1 cellular context compared by ENCODE assay signal in genomic region chr22:24550028-24550901, GRCh38.
TF ChIP-seq lines count a peak whose summit lies in the region.

No MANE protein-coding gene starts in this region.

TF ChIP-seq in HepG2, 621 proteins besides CTCF, POLR2A, EP300 and RAD21 (continued from another document and continues in another):
- TF ChIP-seq ZNF607 (CRISPR knock-in tag; IDR thresholded peaks at IDR 0.05; ENCODE audit: borderline replicate concordance) = peak; percentile 14; the same call in 1 of the 2 replicates
- no peak; the same call in 1 of the 2 replicates for TF ChIP-seq ZFP41 (CRISPR knock-in tag; IDR thresholded peaks at IDR 0.05; ENCODE audit: borderline replicate concordance)
- no peak for TF ChIP-seq SMARCE1 (IDR thresholded peaks at IDR 0.05; ENCODE audit: borderline replicate concordance)
- 0 out of 2 replicates have a peak, but pooled peaks have one; percentile 7 for TF ChIP-seq ZNF326 (CRISPR knock-in tag; IDR thresholded peaks at IDR 0.05; ENCODE audit: borderline replicate concordance)
- TF ChIP-seq, protein P1, sequence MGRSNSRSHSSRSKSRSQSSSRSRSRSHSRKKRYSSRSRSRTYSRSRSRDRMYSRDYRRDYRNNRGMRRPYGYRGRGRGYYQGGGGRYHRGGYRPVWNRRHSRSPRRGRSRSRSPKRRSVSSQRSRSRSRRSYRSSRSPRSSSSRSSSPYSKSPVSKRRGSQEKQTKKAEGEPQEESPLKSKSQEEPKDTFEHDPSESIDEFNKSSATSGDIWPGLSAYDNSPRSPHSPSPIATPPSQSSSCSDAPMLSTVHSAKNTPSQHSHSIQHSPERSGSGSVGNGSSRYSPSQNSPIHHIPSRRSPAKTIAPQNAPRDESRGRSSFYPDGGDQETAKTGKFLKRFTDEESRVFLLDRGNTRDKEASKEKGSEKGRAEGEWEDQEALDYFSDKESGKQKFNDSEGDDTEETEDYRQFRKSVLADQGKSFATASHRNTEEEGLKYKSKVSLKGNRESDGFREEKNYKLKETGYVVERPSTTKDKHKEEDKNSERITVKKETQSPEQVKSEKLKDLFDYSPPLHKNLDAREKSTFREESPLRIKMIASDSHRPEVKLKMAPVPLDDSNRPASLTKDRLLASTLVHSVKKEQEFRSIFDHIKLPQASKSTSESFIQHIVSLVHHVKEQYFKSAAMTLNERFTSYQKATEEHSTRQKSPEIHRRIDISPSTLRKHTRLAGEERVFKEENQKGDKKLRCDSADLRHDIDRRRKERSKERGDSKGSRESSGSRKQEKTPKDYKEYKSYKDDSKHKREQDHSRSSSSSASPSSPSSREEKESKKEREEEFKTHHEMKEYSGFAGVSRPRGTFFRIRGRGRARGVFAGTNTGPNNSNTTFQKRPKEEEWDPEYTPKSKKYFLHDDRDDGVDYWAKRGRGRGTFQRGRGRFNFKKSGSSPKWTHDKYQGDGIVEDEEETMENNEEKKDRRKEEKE (IDR thresholded peaks at IDR 0.05) = no peak
- no peak for TF ChIP-seq KLF13 (CRISPR knock-in tag; IDR thresholded peaks at IDR 0.05)
- TF ChIP-seq ZNF616 (CRISPR knock-in tag; IDR thresholded peaks at IDR 0.05; ENCODE audit: low read depth) = no peak
- TF ChIP-seq SALL1 (CRISPR knock-in tag; IDR thresholded peaks at IDR 0.05) = peak; percentile 94
- TF ChIP-seq FOXJ3 (CRISPR knock-in tag; IDR thresholded peaks at IDR 0.05; ENCODE audit: borderline replicate concordance) = peak; percentile 59; the same call in 1 of the 2 replicates
- TF ChIP-seq ZNF629 (CRISPR knock-in tag; conservative IDR thresholded peaks at IDR 0.05) = peak; percentile 97
- TF ChIP-seq, protein P2, sequence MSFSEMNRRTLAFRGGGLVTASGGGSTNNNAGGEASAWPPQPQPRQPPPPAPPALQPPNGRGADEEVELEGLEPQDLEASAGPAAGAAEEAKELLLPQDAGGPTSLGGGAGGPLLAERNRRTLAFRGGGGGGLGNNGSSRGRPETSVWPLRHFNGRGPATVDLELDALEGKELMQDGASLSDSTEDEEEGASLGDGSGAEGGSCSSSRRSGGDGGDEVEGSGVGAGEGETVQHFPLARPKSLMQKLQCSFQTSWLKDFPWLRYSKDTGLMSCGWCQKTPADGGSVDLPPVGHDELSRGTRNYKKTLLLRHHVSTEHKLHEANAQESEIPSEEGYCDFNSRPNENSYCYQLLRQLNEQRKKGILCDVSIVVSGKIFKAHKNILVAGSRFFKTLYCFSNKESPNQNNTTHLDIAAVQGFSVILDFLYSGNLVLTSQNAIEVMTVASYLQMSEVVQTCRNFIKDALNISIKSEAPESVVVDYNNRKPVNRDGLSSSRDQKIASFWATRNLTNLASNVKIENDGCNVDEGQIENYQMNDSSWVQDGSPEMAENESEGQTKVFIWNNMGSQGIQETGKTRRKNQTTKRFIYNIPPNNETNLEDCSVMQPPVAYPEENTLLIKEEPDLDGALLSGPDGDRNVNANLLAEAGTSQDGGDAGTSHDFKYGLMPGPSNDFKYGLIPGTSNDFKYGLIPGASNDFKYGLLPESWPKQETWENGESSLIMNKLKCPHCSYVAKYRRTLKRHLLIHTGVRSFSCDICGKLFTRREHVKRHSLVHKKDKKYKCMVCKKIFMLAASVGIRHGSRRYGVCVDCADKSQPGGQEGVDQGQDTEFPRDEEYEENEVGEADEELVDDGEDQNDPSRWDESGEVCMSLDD (CRISPR knock-in tag; IDR thresholded peaks at IDR 0.05; ENCODE audit: borderline replicate concordance) = no peak
- no peak; the same call in 1 of the 2 replicates for TF ChIP-seq BRF2 (CRISPR knock-in tag; IDR thresholded peaks at IDR 0.05)
- peak; percentile 85 for TF ChIP-seq KAT8 (CRISPR knock-in tag; IDR thresholded peaks at IDR 0.05)
- no peak for TF ChIP-seq TERF1 (CRISPR knock-in tag; IDR thresholded peaks at IDR 0.05)
- TF ChIP-seq ZNF790 (CRISPR knock-in tag; IDR thresholded peaks at IDR 0.05; ENCODE audit: borderline replicate concordance) = no peak
- 0 out of 2 replicates have a peak, but pooled peaks have one; percentile 36 for TF ChIP-seq NRL (CRISPR knock-in tag; IDR thresholded peaks at IDR 0.05; ENCODE audit: borderline replicate concordance)
- peak; percentile 73; the same call in 1 of the 2 replicates for TF ChIP-seq BRD4 (CRISPR knock-in tag; IDR thresholded peaks at IDR 0.05)
- TF ChIP-seq DPF2 (CRISPR knock-in tag; IDR thresholded peaks at IDR 0.05; ENCODE audit: borderline replicate concordance, low read depth) = peak; percentile 20; the same call in 1 of the 2 replicates
- peak; percentile 65; the same call in 1 of the 2 replicates for TF ChIP-seq ZNF460 (CRISPR knock-in tag; IDR thresholded peaks at IDR 0.05; ENCODE audit: borderline replicate concordance)
- no peak for TF ChIP-seq REST (IDR thresholded peaks at IDR 0.05; ENCODE audit: borderline replicate concordance in 1 of 2, low read depth in 1 of 2, low read length in 2 of 2)
- TF ChIP-seq ZNF883 (CRISPR knock-in tag; IDR thresholded peaks at IDR 0.05; ENCODE audit: not compliant biosample characterization) = peak; percentile 19
- no peak; the same call in 1 of the 2 replicates for TF ChIP-seq ZC3H4 (CRISPR knock-in tag; IDR thresholded peaks at IDR 0.05; ENCODE audit: borderline replicate concordance)
- TF ChIP-seq U2AF2 (IDR thresholded peaks at IDR 0.05; ENCODE audit: low read depth, low read length) = no peak
- TF ChIP-seq SMYD3 (CRISPR knock-in tag; IDR thresholded peaks at IDR 0.05) = peak; percentile 98; the same call in 1 of the 2 replicates
- peak; percentile 64 for TF ChIP-seq PPARG (CRISPR knock-in tag; conservative IDR thresholded peaks at IDR 0.05)
- TF ChIP-seq, protein P3, sequence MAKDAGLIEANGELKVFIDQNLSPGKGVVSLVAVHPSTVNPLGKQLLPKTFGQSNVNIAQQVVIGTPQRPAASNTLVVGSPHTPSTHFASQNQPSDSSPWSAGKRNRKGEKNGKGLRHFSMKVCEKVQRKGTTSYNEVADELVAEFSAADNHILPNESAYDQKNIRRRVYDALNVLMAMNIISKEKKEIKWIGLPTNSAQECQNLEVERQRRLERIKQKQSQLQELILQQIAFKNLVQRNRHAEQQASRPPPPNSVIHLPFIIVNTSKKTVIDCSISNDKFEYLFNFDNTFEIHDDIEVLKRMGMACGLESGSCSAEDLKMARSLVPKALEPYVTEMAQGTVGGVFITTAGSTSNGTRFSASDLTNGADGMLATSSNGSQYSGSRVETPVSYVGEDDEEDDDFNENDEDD (CRISPR knock-in tag; IDR thresholded peaks at IDR 0.05; ENCODE audit: borderline replicate concordance) = no peak
- peak; percentile 72; the same call in 1 of the 2 replicates for TF ChIP-seq KLF12 (CRISPR knock-in tag; IDR thresholded peaks at IDR 0.05; ENCODE audit: borderline replicate concordance)
- TF ChIP-seq ZFP90 (CRISPR knock-in tag; IDR thresholded peaks at IDR 0.05; ENCODE audit: borderline replicate concordance) = peak; percentile 59; the same call in 1 of the 2 replicates
- TF ChIP-seq THAP11 (CRISPR knock-in tag; IDR thresholded peaks at IDR 0.05) = peak; percentile 78
- TF ChIP-seq JARID2 (CRISPR knock-in tag; IDR thresholded peaks at IDR 0.05; ENCODE audit: insufficient replicate concordance) = peak; percentile 27
- peak; percentile 81 for TF ChIP-seq ZNF552 (CRISPR knock-in tag; IDR thresholded peaks at IDR 0.05; ENCODE audit: borderline replicate concordance)
- TF ChIP-seq, protein P4, sequence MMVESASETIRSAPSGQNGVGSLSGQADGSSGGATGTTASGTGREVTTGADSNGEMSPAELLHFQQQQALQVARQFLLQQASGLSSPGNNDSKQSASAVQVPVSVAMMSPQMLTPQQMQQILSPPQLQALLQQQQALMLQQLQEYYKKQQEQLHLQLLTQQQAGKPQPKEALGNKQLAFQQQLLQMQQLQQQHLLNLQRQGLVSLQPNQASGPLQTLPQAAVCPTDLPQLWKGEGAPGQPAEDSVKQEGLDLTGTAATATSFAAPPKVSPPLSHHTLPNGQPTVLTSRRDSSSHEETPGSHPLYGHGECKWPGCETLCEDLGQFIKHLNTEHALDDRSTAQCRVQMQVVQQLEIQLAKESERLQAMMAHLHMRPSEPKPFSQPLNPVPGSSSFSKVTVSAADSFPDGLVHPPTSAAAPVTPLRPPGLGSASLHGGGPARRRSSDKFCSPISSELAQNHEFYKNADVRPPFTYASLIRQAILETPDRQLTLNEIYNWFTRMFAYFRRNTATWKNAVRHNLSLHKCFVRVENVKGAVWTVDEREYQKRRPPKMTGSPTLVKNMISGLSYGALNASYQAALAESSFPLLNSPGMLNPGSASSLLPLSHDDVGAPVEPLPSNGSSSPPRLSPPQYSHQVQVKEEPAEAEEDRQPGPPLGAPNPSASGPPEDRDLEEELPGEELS (CRISPR knock-in tag; IDR thresholded peaks at IDR 0.05) = peak; percentile 95
- TF ChIP-seq HIC2 (CRISPR knock-in tag; IDR thresholded peaks at IDR 0.05; ENCODE audit: low read depth) = peak; percentile 98
- no peak for TF ChIP-seq ZNF777 (CRISPR knock-in tag; IDR thresholded peaks at IDR 0.05)
- no peak for TF ChIP-seq KLF15 (CRISPR knock-in tag; IDR thresholded peaks at IDR 0.05; ENCODE audit: borderline replicate concordance)
- TF ChIP-seq YEATS2 (CRISPR knock-in tag; IDR thresholded peaks at IDR 0.05; ENCODE audit: borderline replicate concordance) = 0 out of 2 replicates have a peak, but pooled peaks have one; percentile 32
- TF ChIP-seq GABPA (IDR thresholded peaks at IDR 0.05; ENCODE audit: low read depth, low read length) = no peak
- TF ChIP-seq GABPA (CRISPR knock-in tag; IDR thresholded peaks at IDR 0.05; ENCODE audit: low read depth) = peak; percentile 72
- no peak for TF ChIP-seq ZNF33A (CRISPR knock-in tag; IDR thresholded peaks at IDR 0.05; ENCODE audit: borderline replicate concordance)
- peak; percentile 90; the same call in 1 of the 2 replicates for TF ChIP-seq ZNF746 (CRISPR knock-in tag; IDR thresholded peaks at IDR 0.05)
- TF ChIP-seq ZNF230 (CRISPR knock-in tag; IDR thresholded peaks at IDR 0.05) = no peak; the same call in 1 of the 2 replicates
- TF ChIP-seq ZNF589 (CRISPR knock-in tag; conservative IDR thresholded peaks at IDR 0.05) = no peak; the same call in 1 of the 2 replicates
- TF ChIP-seq ZNF292 (CRISPR knock-in tag; IDR thresholded peaks at IDR 0.05; ENCODE audit: borderline replicate concordance, low read depth) = peak; percentile 75; the same call in 1 of the 2 replicates
- TF ChIP-seq TFE3 (CRISPR knock-in tag; IDR thresholded peaks at IDR 0.05) = peak; percentile 93
